In genomic region chr1:212106286-212106792, GRCh38 we compare ENCODE assay signal across 21 cellular contexts.
"Had no signal": no experiment of that assay in that cellular context is flagged by ENCODE, and none has a peak within 500 bp of the region (broad histone marks: within the 10 kb centered on the region; RNA-seq: fewer than 3 reads in every experiment).

No MANE protein-coding gene starts in this region.

- H3K79me2 ChIP-seq: parathyroid adenoma had no signal

- H3K4me3 ChIP-seq: cardiac muscle cell, esophagus muscularis mucosa, heart left ventricle, sigmoid colon, stomach, thoracic aorta, upper lobe of right lung had no signal

- H3K9ac ChIP-seq: parathyroid adenoma had no signal

- H2AFZ ChIP-seq: parathyroid adenoma had no signal

- DNase-seq: activated CD4-positive, alpha-beta memory T cell treated with anti-CD3 and anti-CD28 coated beads, Interleukin-2, amount 10 ng/mL, durations not matched to agents 7 days and 5 days; activated CD4-positive, alpha-beta T cell treated with anti-CD3 and anti-CD28 coated beads for 36 hours; activated effector memory CD4-positive, alpha-beta T cell treated with anti-CD3 and anti-CD28 coated beads, Interleukin-2, amount 50 U/mL, for 16 hours; activated T-cell treated with anti-CD3 and anti-CD28 coated beads, Interleukin-2, amount 50 U/mL, for 24 hours; heart left ventricle; mesenchymal stem cell; natural killer cell; sigmoid colon; stimulated activated CD4-positive, alpha-beta T cell treated with anti-CD3 and anti-CD28 coated beads, Interleukin-1b, Interleukin-23, amount 100 ng/mL, for 48 hours; stomach; T-helper 17 cell; upper lobe of right lung; WERI-Rb-1 had no signal

- H3K9me3 ChIP-seq: esophagus muscularis mucosa, heart left ventricle, neutrophil, sigmoid colon, stomach, thoracic aorta, upper lobe of right lung had no signal

- ATAC-seq: activated CD4-positive, alpha-beta T cell treated with anti-CD3 and anti-CD28 coated beads for 36 hours; heart left ventricle; natural killer cell; T-helper 17 cell; upper lobe of right lung had no signal

- H3K36me3 ChIP-seq: esophagus muscularis mucosa, heart left ventricle, neutrophil, sigmoid colon, stomach, thoracic aorta, upper lobe of right lung had no signal

- H3K27ac ChIP-seq: cardiac muscle cell, esophagus muscularis mucosa, neutrophil, parathyroid adenoma, sigmoid colon, stomach, thoracic aorta, upper lobe of right lung, WERI-Rb-1 had no signal

- FAIRE-seq: colon, endometrium, frontal cortex had no signal

- H3K27me3 ChIP-seq: cardiac muscle cell, esophagus muscularis mucosa, heart left ventricle, neutrophil, sigmoid colon, stomach, upper lobe of right lung had no signal
